Comparison of ENCODE assay signal across 9 cellular contexts in the genomic region with DNA sequence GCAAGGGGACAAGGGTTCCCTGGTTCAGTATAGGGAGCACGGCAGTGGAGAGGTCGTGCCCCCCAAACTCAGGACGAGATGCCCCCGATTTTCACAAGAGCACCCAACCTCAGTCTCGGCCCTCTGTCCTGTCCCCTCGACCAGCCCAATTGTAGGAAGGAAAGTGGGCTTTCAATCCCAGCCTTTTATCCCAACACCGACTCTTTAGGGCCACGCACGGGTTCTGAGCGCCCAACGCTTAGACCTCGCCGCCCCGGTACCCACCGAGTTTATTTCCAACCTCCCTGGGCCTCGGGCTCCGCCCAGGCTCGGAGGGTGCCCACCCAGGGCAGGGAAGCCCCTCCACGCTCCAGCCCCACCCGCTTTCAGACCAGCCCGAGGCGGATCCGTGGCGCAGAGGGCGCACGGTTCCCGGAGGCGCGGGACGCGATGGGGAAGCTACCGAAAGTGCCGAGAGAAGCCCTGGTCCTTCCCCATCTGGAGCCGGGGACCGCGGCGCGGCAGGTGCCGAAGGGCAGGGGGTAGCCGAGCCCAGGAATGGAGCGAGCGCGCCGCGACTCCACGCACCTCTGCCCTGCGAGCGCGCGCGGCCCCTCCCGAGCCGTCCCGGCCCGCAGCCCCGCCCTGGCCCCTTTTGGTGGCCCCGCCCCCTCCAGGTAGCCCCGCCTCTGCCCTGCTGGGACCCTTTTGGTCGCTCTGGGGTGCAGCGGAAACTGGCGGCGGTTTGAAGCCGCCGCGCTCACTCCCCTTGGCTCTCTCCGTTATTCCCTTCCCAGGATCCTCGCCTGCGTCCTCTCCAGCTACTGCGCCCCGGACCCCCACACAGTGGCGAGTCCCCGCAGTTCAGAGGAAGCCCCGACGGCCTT. TPM values are rescaled to one million over a fixed set of nuclear protein-coding genes. Genes with fewer than 3 reads are reported as not detected.
DNase-seq lines count a peak whose midpoint lies in the region; ATAC-seq and TF ChIP-seq lines count a peak whose summit lies in the region.
"Had no signal": no experiment of that assay in that cellular context is flagged by ENCODE, and none has a peak within 500 bp of the region (broad histone marks: within the 10 kb centered on the region; RNA-seq: fewer than 3 reads in every experiment).

No MANE protein-coding gene starts in this region.

- peak overlapping the region; percentile 34; the same call in 1 of the 2 replicates for H2AFZ ChIP-seq in PC-3 (ENCODE audit: low read length)

- H3K36me3 ChIP-seq in PC-3 (ENCODE audit: low read depth, low read length) (no peaks in the 10 kb centered on the region), lower lobe of right lung (no peaks in the 10 kb centered on the region)

- H3K27ac ChIP-seq in PC-3 (ENCODE audit: low read length) = no peak overlapping the region
- H3K27ac ChIP-seq in lower lobe of right lung = no peak overlapping the region
- H3K27ac ChIP-seq: 22Rv1 had no signal

- CTCF ChIA-PET in PC-3 (lab: Charles Lee) = no interaction called here

- peaks cover 4% of the 10 kb centered on the region; the same call in 1 of the 2 replicates for H3K27me3 ChIP-seq in PC-3 (ENCODE audit: low read length)
- peaks cover 68% of the 10 kb centered on the region for H3K27me3 ChIP-seq in lower lobe of right lung (ENCODE audit: low read depth)

- no peaks in the 10 kb centered on the region for H3K9me3 ChIP-seq in PC-3 (ENCODE audit: low read length)
- no peaks in the 10 kb centered on the region for H3K9me3 ChIP-seq in lower lobe of right lung

- H3F3A ChIP-seq in PC-3 (ENCODE audit: low read length, unreplicated experiment) = no peaks in the 10 kb centered on the region

- no peaks in the 10 kb centered on the region for H3K36me3 Mint-ChIP-seq in activated naive CD8-positive, alpha-beta T cell treated with anti-CD3 and anti-CD28 coated beads for 36 hours

- intact Hi-C loops in PC-3 (cut with micrococcal nuclease) (no loop called here), lower lobe of right lung (cut with DNase I) (no loop called here)

- no peaks in the 10 kb centered on the region for H4K20me1 ChIP-seq in PC-3 (ENCODE audit: low read length)

- H3K79me2 ChIP-seq in PC-3 (ENCODE audit: low read length) = no peaks in the 10 kb centered on the region

- H3K4me1 ChIP-seq in PC-3 (ENCODE audit: insufficient read depth, low read length) (no peaks in the 10 kb centered on the region), lower lobe of right lung (peaks cover 7% of the 10 kb centered on the region)

- DNase-seq in DMS 273 (lab: John Stamatoyannopoulos, UW; ENCODE audit: unreplicated experiment) (peak; percentile 58), DMS 273 treated with DMSO at 0.1 percent for 48 hours (lab: John Stamatoyannopoulos, UW) (no peak), PC-3 (no peak), lower lobe of right lung (no peak), AML-193 (lab: John Stamatoyannopoulos, UW) (no peak)
- peak; percentile 71 for DNase-seq in activated naive CD8-positive, alpha-beta T cell treated with anti-CD3 and anti-CD28 coated beads for 36 hours
- DNase-seq in stimulated activated CD8-positive, alpha-beta memory T cell treated with anti-CD3 and anti-CD28 coated beads, Interleukin-4, amount 100 ng/mL, for 4 hours (ENCODE audit: low read depth in 2 of 2, low spot score in 1 of 2) = peak; percentile 32 to 57

- H3K4me2 ChIP-seq in PC-3 (ENCODE audit: low read length) = peak overlapping the region; percentile 41; the same call in 1 of the 2 replicates

- no peak overlapping the region for H3K9ac ChIP-seq in PC-3 (ENCODE audit: low read length)

- peaks cover 23% of the 10 kb centered on the region for H3K4me1 Mint-ChIP-seq in activated naive CD8-positive, alpha-beta T cell treated with anti-CD3 and anti-CD28 coated beads for 36 hours

- no peak overlapping the region for H3K27ac Mint-ChIP-seq in activated naive CD8-positive, alpha-beta T cell treated with anti-CD3 and anti-CD28 coated beads for 36 hours

- H3K4me3 ChIP-seq in PC-3 (ENCODE audit: low read length) (no peak overlapping the region), lower lobe of right lung (peak overlapping the region; percentile 40)

- no peaks in the 10 kb centered on the region for H3K9me2 ChIP-seq in PC-3 (replicated peaks; ENCODE audit: low read length)

- no peak; the same call in 1 of the 2 replicates for ATAC-seq in PC-3
- ATAC-seq in lower lobe of right lung = peak; percentile 34 to 36
- ATAC-seq in HG03469 (IDR thresholded peaks at IDR 0.05; ENCODE audit: unreplicated experiment) = no peak

- TF ChIP-seq CTCF in PC-3 (conservative IDR thresholded peaks at IDR 0.05; ENCODE audit: low read depth, low read length) (no peak), lower lobe of right lung (IDR thresholded peaks at IDR 0.05) (no peak)

- peak overlapping the region; percentile 74 for H3K4me3 Mint-ChIP-seq in activated naive CD8-positive, alpha-beta T cell treated with anti-CD3 and anti-CD28 coated beads for 36 hours

- no TSS peak for BruUV-seq in PC-3 (replicated peaks; lab: Mats Ljungman, UMichigan)

- POLR2A ChIA-PET in PC-3 (lab: Charles Lee; ENCODE audit: unreplicated experiment) = no interaction called here

- no peaks in the 10 kb centered on the region for H3K9me3 Mint-ChIP-seq in activated naive CD8-positive, alpha-beta T cell treated with anti-CD3 and anti-CD28 coated beads for 36 hours

- H3K27me3 Mint-ChIP-seq in activated naive CD8-positive, alpha-beta T cell treated with anti-CD3 and anti-CD28 coated beads for 36 hours = peaks cover 36% of the 10 kb centered on the region

RNA-seq across cellular contexts. Expression of gene GRID2IP, which starts 20.4 kb away (rescaled TPM):
- total RNA-seq in PC-3 (2014; rRNA removed) = not detected in 2 replicates
- under 1 TPM in 1 of 2 experiments, not detected in 1; 0.06 TPM for total RNA-seq in activated naive CD8-positive, alpha-beta T cell treated with anti-CD3 and anti-CD28 coated beads for 36 hours
- total RNA-seq in lower lobe of right lung = 0.41 TPM

RNA-seq across cellular contexts. Expression of gene ZDHHC4, which starts 46.4 kb away (rescaled TPM):
- total RNA-seq in PC-3 (2014; rRNA removed) (28.9 and 33.9 TPM in 2 replicates), lower lobe of right lung (41.8 TPM)
- total RNA-seq in activated naive CD8-positive, alpha-beta T cell treated with anti-CD3 and anti-CD28 coated beads for 36 hours = 10 to 100 TPM; 31.4 to 40.2 TPM

RNA-seq across cellular contexts. Expression of gene KDELR2, which starts 46.9 kb away (rescaled TPM):
- 107 and 109 TPM in 2 replicates for total RNA-seq in PC-3 (2014; rRNA removed)
- total RNA-seq in activated naive CD8-positive, alpha-beta T cell treated with anti-CD3 and anti-CD28 coated beads for 36 hours = 10 to 100 TPM; 63.0 to 67.3 TPM
- 105 TPM for total RNA-seq in lower lobe of right lung

RNA-seq across cellular contexts. Expression of gene INTS15, which starts 59.0 kb away (rescaled TPM):
- total RNA-seq in PC-3 (2014; rRNA removed) (22.7 and 23.5 TPM in 2 replicates), lower lobe of right lung (33.2 TPM)
- total RNA-seq in activated naive CD8-positive, alpha-beta T cell treated with anti-CD3 and anti-CD28 coated beads for 36 hours = 10 to 100 TPM; 31.9 to 35.0 TPM

Comparison
In these comparisons a context has a peak if more than half of its experiments do, and no peak if none do; other contexts are left out.
1. DNase-seq: peak in DMS 273 (single experiment), activated naive CD8-positive, alpha-beta T cell treated with anti-CD3 and anti-CD28 coated beads for 36 hours (single experiment) and stimulated activated CD8-positive, alpha-beta memory T cell treated with anti-CD3 and anti-CD28 coated beads, Interleukin-4, amount 100 ng/mL, for 4 hours (2 of 2); none in DMS 273 treated with DMSO at 0.1 percent for 48 hours (single experiment), PC-3 (single experiment), lower lobe of right lung (single experiment) and AML-193 (0 of 2).
2. ATAC-seq: peak in lower lobe of right lung (2 of 2); none in PC-3 (single experiment) and HG03469 (single experiment).